ENCODE assay signal across 1 cellular context in the genomic region with DNA sequence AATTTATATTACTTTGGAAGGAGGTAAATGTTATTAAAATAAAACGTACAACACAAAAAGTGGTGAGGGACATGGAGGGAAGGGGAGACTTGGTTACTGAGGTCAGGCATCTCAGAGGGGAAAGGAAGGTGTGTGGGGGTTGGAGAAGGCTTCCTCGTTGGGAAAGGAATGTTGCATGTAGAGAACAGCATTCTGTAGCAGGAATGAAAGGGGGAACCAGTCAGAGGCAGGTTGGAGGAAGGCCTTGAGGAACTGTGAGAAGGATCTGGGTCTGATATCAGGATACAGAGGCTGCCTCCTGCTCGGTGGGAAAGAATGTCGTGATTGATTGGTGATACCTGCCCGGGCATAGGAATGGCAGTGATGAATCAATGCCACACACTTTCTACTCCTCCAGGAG.
A peak's percentile ranks its signal among the peaks of the same experiment; 100 is the strongest.
TF ChIP-seq lines count a peak whose summit lies in the region.

No MANE protein-coding gene starts in this region.

TF ChIP-seq in GM23338, 12 proteins besides CTCF, POLR2A, EP300 and RAD21 (continued from another document):
- TF ChIP-seq, protein P1, sequence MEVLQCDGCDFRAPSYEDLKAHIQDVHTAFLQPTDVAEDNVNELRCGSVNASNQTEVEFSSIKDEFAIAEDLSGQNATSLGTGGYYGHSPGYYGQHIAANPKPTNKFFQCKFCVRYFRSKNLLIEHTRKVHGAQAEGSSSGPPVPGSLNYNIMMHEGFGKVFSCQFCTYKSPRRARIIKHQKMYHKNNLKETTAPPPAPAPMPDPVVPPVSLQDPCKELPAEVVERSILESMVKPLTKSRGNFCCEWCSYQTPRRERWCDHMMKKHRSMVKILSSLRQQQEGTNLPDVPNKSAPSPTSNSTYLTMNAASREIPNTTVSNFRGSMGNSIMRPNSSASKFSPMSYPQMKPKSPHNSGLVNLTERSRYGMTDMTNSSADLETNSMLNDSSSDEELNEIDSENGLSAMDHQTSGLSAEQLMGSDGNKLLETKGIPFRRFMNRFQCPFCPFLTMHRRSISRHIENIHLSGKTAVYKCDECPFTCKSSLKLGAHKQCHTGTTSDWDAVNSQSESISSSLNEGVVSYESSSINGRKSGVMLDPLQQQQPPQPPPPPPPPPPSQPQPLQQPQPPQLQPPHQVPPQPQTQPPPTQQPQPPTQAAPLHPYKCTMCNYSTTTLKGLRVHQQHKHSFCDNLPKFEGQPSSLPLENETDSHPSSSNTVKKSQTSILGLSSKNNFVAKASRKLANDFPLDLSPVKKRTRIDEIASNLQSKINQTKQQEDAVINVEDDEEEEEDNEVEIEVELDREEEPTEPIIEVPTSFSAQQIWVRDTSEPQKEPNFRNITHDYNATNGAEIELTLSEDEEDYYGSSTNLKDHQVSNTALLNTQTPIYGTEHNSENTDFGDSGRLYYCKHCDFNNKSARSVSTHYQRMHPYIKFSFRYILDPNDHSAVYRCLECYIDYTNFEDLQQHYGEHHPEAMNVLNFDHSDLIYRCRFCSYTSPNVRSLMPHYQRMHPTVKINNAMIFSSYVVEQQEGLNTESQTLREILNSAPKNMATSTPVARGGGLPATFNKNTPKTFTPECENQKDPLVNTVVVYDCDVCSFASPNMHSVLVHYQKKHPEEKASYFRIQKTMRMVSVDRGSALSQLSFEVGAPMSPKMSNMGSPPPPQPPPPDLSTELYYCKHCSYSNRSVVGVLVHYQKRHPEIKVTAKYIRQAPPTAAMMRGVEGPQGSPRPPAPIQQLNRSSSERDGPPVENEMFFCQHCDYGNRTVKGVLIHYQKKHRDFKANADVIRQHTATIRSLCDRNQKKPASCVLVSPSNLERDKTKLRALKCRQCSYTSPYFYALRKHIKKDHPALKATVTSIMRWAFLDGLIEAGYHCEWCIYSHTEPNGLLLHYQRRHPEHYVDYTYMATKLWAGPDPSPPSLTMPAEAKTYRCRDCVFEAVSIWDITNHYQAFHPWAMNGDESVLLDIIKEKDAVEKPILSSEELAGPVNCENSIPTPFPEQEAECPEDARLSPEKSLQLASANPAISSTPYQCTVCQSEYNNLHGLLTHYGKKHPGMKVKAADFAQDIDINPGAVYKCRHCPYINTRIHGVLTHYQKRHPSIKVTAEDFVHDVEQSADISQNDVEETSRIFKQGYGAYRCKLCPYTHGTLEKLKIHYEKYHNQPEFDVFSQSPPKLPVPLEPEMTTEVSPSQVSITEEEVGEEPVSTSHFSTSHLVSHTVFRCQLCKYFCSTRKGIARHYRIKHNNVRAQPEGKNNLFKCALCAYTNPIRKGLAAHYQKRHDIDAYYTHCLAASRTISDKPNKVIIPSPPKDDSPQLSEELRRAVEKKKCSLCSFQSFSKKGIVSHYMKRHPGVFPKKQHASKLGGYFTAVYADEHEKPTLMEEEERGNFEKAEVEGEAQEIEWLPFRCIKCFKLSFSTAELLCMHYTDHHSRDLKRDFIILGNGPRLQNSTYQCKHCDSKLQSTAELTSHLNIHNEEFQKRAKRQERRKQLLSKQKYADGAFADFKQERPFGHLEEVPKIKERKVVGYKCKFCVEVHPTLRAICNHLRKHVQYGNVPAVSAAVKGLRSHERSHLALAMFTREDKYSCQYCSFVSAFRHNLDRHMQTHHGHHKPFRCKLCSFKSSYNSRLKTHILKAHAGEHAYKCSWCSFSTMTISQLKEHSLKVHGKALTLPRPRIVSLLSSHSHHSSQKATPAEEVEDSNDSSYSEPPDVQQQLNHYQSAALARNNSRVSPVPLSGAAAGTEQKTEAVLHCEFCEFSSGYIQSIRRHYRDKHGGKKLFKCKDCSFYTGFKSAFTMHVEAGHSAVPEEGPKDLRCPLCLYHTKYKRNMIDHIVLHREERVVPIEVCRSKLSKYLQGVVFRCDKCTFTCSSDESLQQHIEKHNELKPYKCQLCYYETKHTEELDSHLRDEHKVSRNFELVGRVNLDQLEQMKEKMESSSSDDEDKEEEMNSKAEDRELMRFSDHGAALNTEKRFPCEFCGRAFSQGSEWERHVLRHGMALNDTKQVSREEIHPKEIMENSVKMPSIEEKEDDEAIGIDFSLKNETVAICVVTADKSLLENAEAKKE (CRISPR knock-in tag; IDR thresholded peaks at IDR 0.05) = peak; percentile 97
